ENCODE assay signal across 20 cellular contexts in the genomic region with DNA sequence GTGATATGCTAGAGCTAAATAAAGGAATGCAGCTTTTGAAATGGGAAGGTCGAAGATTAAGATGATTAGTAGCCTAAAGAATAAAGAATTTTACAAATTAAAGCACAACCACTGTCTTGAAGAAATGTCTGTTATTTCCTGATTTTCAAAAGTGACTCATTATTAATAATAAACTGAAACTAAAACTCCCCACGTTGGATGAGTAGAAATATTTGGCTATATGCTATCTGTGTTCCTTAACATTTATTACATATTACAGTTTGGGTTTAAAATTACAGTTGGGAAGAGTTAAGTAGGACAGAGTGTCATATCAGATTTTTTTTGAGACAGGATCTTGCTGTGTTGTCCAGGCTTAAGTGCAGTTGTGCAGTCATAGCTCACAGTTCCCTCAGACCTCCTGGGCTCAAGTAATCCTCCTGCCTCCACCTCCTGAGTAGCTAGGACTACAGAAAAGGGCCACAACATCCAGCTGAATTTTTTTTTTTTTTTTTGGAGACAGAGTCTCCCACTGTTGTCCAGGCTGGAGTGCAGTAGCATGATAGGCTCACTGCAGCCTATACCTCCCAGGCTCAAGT. TPM values are rescaled to one million over a fixed set of nuclear protein-coding genes. Genes with fewer than 3 reads are reported as not detected.
DNase-seq lines count a peak whose midpoint lies in the region; ATAC-seq, FAIRE-seq and TF ChIP-seq lines count a peak whose summit lies in the region.
"Had no signal": no experiment of that assay in that cellular context is flagged by ENCODE, and none has a peak within 500 bp of the region (broad histone marks: within the 10 kb centered on the region; RNA-seq: fewer than 3 reads in every experiment).

No MANE protein-coding gene starts in this region.

- no peak overlapping the region for H3K9ac ChIP-seq in HepG2 (ENCODE audit: insufficient read depth, low read depth, low read length)

- H3K4me2 ChIP-seq in HepG2 (ENCODE audit: low read depth, low read length), result no peak overlapping the region

- DNase-seq in HepG2 (ENCODE audit: low spot score) (no peak), right lobe of liver (no peak), HFFc6 (no peak), brain microvascular endothelial cell (no peak), nephron progenitor cell (no peak)
- DNase-seq in central memory CD8-positive, alpha-beta T cell (ENCODE audit: low spot score in 2 of 2), result no peak
- DNase-seq: ACHN, DND-41, GDM1, Kasumi-1, NCI-H1092, NCI-H146, NCI-H2029 treated with DMSO at 0.1 percent for 48 hours, NCI-H2171, NCI-H526, PC-3, RPMI8226, SHP77 treated with DMSO at 0.1 percent for 48 hours had no signal

- H3K27me3 ChIP-seq in HepG2 (ENCODE audit: control insufficient read depth in 1 of 2, insufficient read depth in 2 of 2, low read length in 2 of 2) (no peaks in the 10 kb centered on the region), right lobe of liver (no peaks in the 10 kb centered on the region), thymus (ENCODE audit: control insufficient read depth, insufficient read depth) (no peaks in the 10 kb centered on the region), brain microvascular endothelial cell (replicated peaks) (no peaks in the 10 kb centered on the region)

- H3K79me2 ChIP-seq in HepG2 (ENCODE audit: insufficient read depth, low read length), result no peaks in the 10 kb centered on the region

- no peaks in the 10 kb centered on the region for H3K9me3 Mint-ChIP-seq in HFFc6
- no peaks in the 10 kb centered on the region for H3K9me3 Mint-ChIP-seq in central memory CD8-positive, alpha-beta T cell
- H3K9me3 Mint-ChIP-seq in nephron progenitor cell, result no peaks in the 10 kb centered on the region

- TF ChIP-seq POLR2A in HepG2 (IDR thresholded peaks at IDR 0.05; ENCODE audit: insufficient read depth in 1 of 2, low read depth in 2 of 2, low read length in 2 of 2), result no peak
- TF ChIP-seq POLR2A in right lobe of liver (IDR thresholded peaks at IDR 0.05), result no peak

- in situ Hi-C loops in HepG2 (cut with HindIII; ENCODE audit: extremely low pct_ligation_motif_present, low pct_unique_long_range_greater_than_20kb) (no loop called here), brain microvascular endothelial cell (cut with HindIII; ENCODE audit: low pct_ligation_motif_present, low sequenced_read_pairs) (no loop called here)

- TF ChIP-seq EP300 in HepG2 (IDR thresholded peaks at IDR 0.05; ENCODE audit: low read depth in 2 of 2, low read length in 2 of 2), result no peak
- TF ChIP-seq EP300 in HepG2 (CRISPR knock-in tag; IDR thresholded peaks at IDR 0.05; ENCODE audit: borderline replicate concordance), result no peak

- H3K9me3 ChIP-seq in HepG2 (ENCODE audit: low read length), result no peaks in the 10 kb centered on the region
- no peaks in the 10 kb centered on the region for H3K9me3 ChIP-seq in right lobe of liver
- no peaks in the 10 kb centered on the region for H3K9me3 ChIP-seq in thymus (ENCODE audit: control insufficient read depth)

- no peak overlapping the region for H2AFZ ChIP-seq in HepG2 (ENCODE audit: low read length)

- no peak for TF ChIP-seq RAD21 in HepG2 (CRISPR knock-in tag; IDR thresholded peaks at IDR 0.05)

- TF ChIP-seq CTCF in HepG2 (CRISPR knock-in tag; IDR thresholded peaks at IDR 0.05) (no peak), right lobe of liver (IDR thresholded peaks at IDR 0.05) (no peak), HFFc6 (IDR thresholded peaks at IDR 0.05) (no peak), brain microvascular endothelial cell (IDR thresholded peaks at IDR 0.05; ENCODE audit: low read depth, low read length, missing control alignments) (no peak), nephron progenitor cell (IDR thresholded peaks at IDR 0.05) (no peak)

- H3K36me3 ChIP-seq in HepG2 (replicated peaks in 1 of 2; ENCODE audit: control insufficient read depth in 1 of 2, insufficient read depth in 2 of 2, low read length in 2 of 2), result peaks cover 6 to 27% of the 10 kb centered on the region in 2 experiments
- H3K36me3 ChIP-seq in right lobe of liver, result peaks cover 0 to 5% (median 0%) of the 10 kb centered on the region in 4 donors
- no peaks in the 10 kb centered on the region for H3K36me3 ChIP-seq in thymus (ENCODE audit: control insufficient read depth, insufficient read depth)
- no peaks in the 10 kb centered on the region for H3K36me3 ChIP-seq in brain microvascular endothelial cell (replicated peaks)

- H3K4me3 Mint-ChIP-seq in HFFc6 (peak overlapping the region; percentile 59), nephron progenitor cell (no peak overlapping the region)
- H3K4me3 Mint-ChIP-seq in central memory CD8-positive, alpha-beta T cell, result no peak overlapping the region

- ATAC-seq in HepG2 (no peak), right lobe of liver (no peak), GM21526 (IDR thresholded peaks at IDR 0.05; ENCODE audit: low FRiP score, unreplicated experiment) (no peak)
- no peak for ATAC-seq in central memory CD8-positive, alpha-beta T cell (replicated peaks; ENCODE audit: extremely low read depth, poor library complexity, severe bottlenecking)
- ATAC-seq: PC-3 had no signal

- peak overlapping the region; percentile 82 for H3K27ac Mint-ChIP-seq in HFFc6
- H3K27ac Mint-ChIP-seq in central memory CD8-positive, alpha-beta T cell (ENCODE audit: low read depth), result peak overlapping the region; percentile 27
- H3K27ac Mint-ChIP-seq in nephron progenitor cell, result no peak overlapping the region

- WGBS in HepG2 (ENCODE audit: low lambda C conversion rate), result 96% methylated on average over 2 of the region's 2 CpGs
- 73% methylated on average over 2 of the region's 2 CpGs for WGBS in right lobe of liver (ENCODE audit: insufficient coverage, low coverage, low lambda C conversion rate, missing lambda C conversion rate)
- WGBS in thymus, result 95% methylated on average over 2 of the region's 2 CpGs

- H3K4me1 Mint-ChIP-seq in HFFc6 (ENCODE audit: low read depth) (peaks cover 57% of the 10 kb centered on the region), nephron progenitor cell (no peaks in the 10 kb centered on the region)
- H3K4me1 Mint-ChIP-seq in central memory CD8-positive, alpha-beta T cell, result peaks cover 5% of the 10 kb centered on the region

- H3K27ac ChIP-seq in HepG2 (ENCODE audit: extremely low read length, insufficient read depth, low read length) (no peak overlapping the region), right lobe of liver (no peak overlapping the region), thymus (ENCODE audit: low read depth) (peak overlapping the region; percentile 83), brain microvascular endothelial cell (no peak overlapping the region)

- FAIRE-seq in HepG2 (lab: Jason Lieb, UNC), result no peak

- no TSS peak for BruUV-seq in HepG2 (replicated peaks; lab: Mats Ljungman, UMichigan)

- POLR2A ChIA-PET in HepG2 (lab: Yijun Ruan, JAX), result interaction anchor here (1.3 kb wide), 1 partner anchor 47 kb away, joined by 4 read pairs; the partner anchor contains the start of gene AKIRIN2

- H3K4me3 ChIP-seq in HepG2 (replicated peaks in 1 of 3; ENCODE audit: insufficient read depth in 1 of 3, low read depth in 2 of 3, low read length in 3 of 3) (no peak overlapping the region), right lobe of liver (no peak overlapping the region), thymus (ENCODE audit: low read length) (no peak overlapping the region), brain microvascular endothelial cell (ENCODE audit: low read depth, low read length) (no peak overlapping the region)

- intact Hi-C loops in HepG2 (cut with micrococcal nuclease; ENCODE audit: unreplicated experiment) (no loop called here), right lobe of liver (cut with DNase I) (no loop called here)

- H3K27me3 Mint-ChIP-seq in HFFc6 (ENCODE audit: insufficient read depth) (0 out of 2 replicates have a peak, but pooled peaks cover 2% of the 10 kb centered on the region), nephron progenitor cell (ENCODE audit: low read depth, poor library complexity) (no peaks in the 10 kb centered on the region)
- H3K27me3 Mint-ChIP-seq in central memory CD8-positive, alpha-beta T cell, result no peaks in the 10 kb centered on the region

- CTCF ChIA-PET in HepG2 (lab: Yijun Ruan, JAX; ENCODE audit: low intra/inter-chr PET ratio, low total read pairs), result no interaction called here

- no peaks in the 10 kb centered on the region for H4K20me1 ChIP-seq in HepG2 (ENCODE audit: insufficient read depth, low read length)

- peaks cover 35% of the 10 kb centered on the region for H3K36me3 Mint-ChIP-seq in HFFc6 (ENCODE audit: low read depth)
- peaks cover 8% of the 10 kb centered on the region for H3K36me3 Mint-ChIP-seq in central memory CD8-positive, alpha-beta T cell (ENCODE audit: insufficient read depth)
- H3K36me3 Mint-ChIP-seq in nephron progenitor cell (ENCODE audit: low read depth), result peaks cover 76% of the 10 kb centered on the region

- H3K4me1 ChIP-seq in HepG2 (ENCODE audit: insufficient read depth, low read length) (no peaks in the 10 kb centered on the region), right lobe of liver (no peaks in the 10 kb centered on the region), thymus (ENCODE audit: control insufficient read depth, insufficient read depth, low read length) (peaks cover 20% of the 10 kb centered on the region)

RNA-seq across cellular contexts. Expression of gene AKIRIN2, which starts 47.1 kb away (rescaled TPM):
- total RNA-seq in HepG2 (2016; rRNA removed; fragmentation: Illumina TruSeq; extraction: Trizol) (23.4 and 29.2 TPM in 2 replicates), right lobe of liver (10 to 100 TPM; 10.6 to 25.3 (median 18.6) TPM)
- 6.7 and 8.7 TPM in 2 replicates for total RNA-seq in HepG2 (2016; cell fraction: cytosol; rRNA removed; fragmentation: Illumina TruSeq; extraction: Trizol; ENCODE audit: low read depth)
- 21.0 and 29.6 TPM in 2 replicates for total RNA-seq in HepG2 (2016; cell fraction: insoluble cytoplasmic fraction; rRNA removed; fragmentation: Illumina TruSeq; extraction: Trizol)
- 30.2 and 32.7 TPM in 2 replicates for total RNA-seq in HepG2 (2016; cell fraction: membrane; rRNA removed; fragmentation: Illumina TruSeq; extraction: Trizol)
- 28.7 and 38.1 TPM in 2 replicates for total RNA-seq in HepG2 (2016; cell fraction: nucleus; rRNA removed; fragmentation: Illumina TruSeq; extraction: Trizol)
- polyA plus RNA-seq in HepG2 (2011; rRNA removed) (15.6 and 16.0 TPM in 2 replicates), thymus (56.6 TPM)
- 8.3 and 10.7 TPM in 2 replicates for polyA plus RNA-seq in HepG2 (2011; cell fraction: cytosol; rRNA removed)
- 22.6 and 23.5 TPM in 2 replicates for polyA plus RNA-seq in HepG2 (2011; cell fraction: nucleus; rRNA removed)
- polyA plus RNA-seq in HepG2 (2012), result 40.3 and 44.8 TPM in 2 replicates
- 17.2 and 17.9 TPM in 2 replicates for polyA plus RNA-seq in HepG2 (2016; cell fraction: cytosol; fragmentation: Illumina TruSeq; extraction: Trizol; ENCODE audit: low read depth)
- polyA plus RNA-seq in HepG2 (2016; cell fraction: insoluble cytoplasmic fraction; fragmentation: Illumina TruSeq; extraction: Trizol; ENCODE audit: low read depth), result 59.2 and 61.5 TPM in 2 replicates
- polyA plus RNA-seq in HepG2 (2016; cell fraction: membrane; fragmentation: Illumina TruSeq; extraction: Trizol; ENCODE audit: low read depth), result 34.9 and 39.3 TPM in 2 replicates
- polyA plus RNA-seq in HepG2 (2016; cell fraction: nucleus; fragmentation: Illumina TruSeq; extraction: Trizol; ENCODE audit: insufficient read depth, low read depth), result 58.6 and 63.2 TPM in 2 replicates
- 7.8 and 15.7 TPM in 2 replicates for polyA minus RNA-seq in HepG2 (2011; rRNA and poly(A)+ RNA removed; ENCODE audit: low replicate concordance)
- 25.7 and 27.7 TPM in 2 replicates for polyA minus RNA-seq in HepG2 (2011; cell fraction: cytosol; rRNA and poly(A)+ RNA removed)
- 40.0 and 50.9 TPM in 2 replicates for polyA minus RNA-seq in HepG2 (2011; cell fraction: nucleus; rRNA and poly(A)+ RNA removed)
- 10 to 100 TPM; 47.0 to 63.1 (median 55.8) TPM for total RNA-seq in HFFc6 (2021; fragmentation: NEBNext Ultra II Directional; extraction: Animal tissue kit (Norgen Biotek cat#: 25700))
